9 cellular contexts compared by ENCODE assay signal in the genomic region with DNA sequence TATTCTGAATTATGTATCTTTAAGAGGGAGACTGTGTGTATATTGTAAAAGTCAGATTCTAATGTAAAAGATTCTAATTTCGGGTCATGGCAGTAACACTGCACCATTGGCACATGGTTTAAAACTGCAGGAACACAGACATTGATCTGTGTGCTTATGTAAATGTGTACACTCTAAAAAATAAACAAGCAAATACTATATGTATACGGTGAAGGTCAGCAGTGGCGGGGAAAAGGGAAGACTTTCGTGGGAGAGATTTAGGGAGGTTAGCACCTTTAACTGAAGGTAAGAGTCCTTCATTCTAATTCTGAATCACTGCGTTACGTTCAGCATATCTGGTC.
A peak's percentile ranks its signal among the peaks of the same experiment; 100 is the strongest.
DNase-seq lines count a peak whose midpoint lies in the region; ATAC-seq, FAIRE-seq and TF ChIP-seq lines count a peak whose summit lies in the region.
"Had no signal": no experiment of that assay in that cellular context is flagged by ENCODE, and none has a peak within 500 bp of the region (broad histone marks: within the 10 kb centered on the region; RNA-seq: fewer than 3 reads in every experiment).

No MANE protein-coding gene starts in this region.

- H3K36me3 ChIP-seq in OCI-LY3 (replicated peaks; ENCODE audit: low read depth, low read length) (no peaks in the 10 kb centered on the region), pancreas (no peaks in the 10 kb centered on the region), HAP-1 (replicated peaks) (no peaks in the 10 kb centered on the region)

- TF ChIP-seq CTCF in 22Rv1 (IDR thresholded peaks at IDR 0.05) = no peak
- no peak for TF ChIP-seq CTCF in OCI-LY3 (IDR thresholded peaks at IDR 0.05; ENCODE audit: low read depth, low read length)
- no peak for TF ChIP-seq CTCF in epithelial cell of proximal tubule (conservative IDR thresholded peaks at IDR 0.05; ENCODE audit: low read depth, low read length)
- TF ChIP-seq CTCF in pancreas (IDR thresholded peaks at IDR 0.05) = no peak

- peak overlapping the region; percentile 58 for H3K4me2 ChIP-seq in OCI-LY3 (ENCODE audit: low read length)

- H3K79me2 ChIP-seq in OCI-LY3 (ENCODE audit: low read length) = no peaks in the 10 kb centered on the region

- H3K27me3 ChIP-seq in OCI-LY3 (ENCODE audit: low read depth, low read length) (no peaks in the 10 kb centered on the region), pancreas (no peaks in the 10 kb centered on the region), HAP-1 (ENCODE audit: low read depth) (no peaks in the 10 kb centered on the region)

- 0 out of 2 replicates have a peak overlapping the region, but pooled peaks have one; percentile 29 for H2AFZ ChIP-seq in OCI-LY3 (ENCODE audit: low read depth, low read length)

- 0 out of 2 replicates have a peak, but pooled peaks cover 2% of the 10 kb centered on the region for H3K4me1 ChIP-seq in OCI-LY3 (ENCODE audit: low read length)
- peaks cover 0 to 7% (median 6%) of the 10 kb centered on the region in 3 donors for H3K4me1 ChIP-seq in pancreas
- H3K4me1 ChIP-seq in HAP-1 = peaks cover 15% of the 10 kb centered on the region

- no peaks in the 10 kb centered on the region for H3K9me3 ChIP-seq in OCI-LY3 (ENCODE audit: insufficient read depth, low read length)
- H3K9me3 ChIP-seq in pancreas = no peaks in the 10 kb centered on the region
- H3K9me3 ChIP-seq in HAP-1 = no peaks in the 10 kb centered on the region

- no peak for FAIRE-seq in pancreas (lab: Jason Lieb, UNC)

- no peak overlapping the region for H3K9ac ChIP-seq in OCI-LY3 (ENCODE audit: low read length)

- intact Hi-C loops in pancreas (cut with DNase I) = no loop called here

- 34 to 49% methylated on average over 6 of the region's 6 CpGs for WGBS in pancreas, 2 donors

- H3K4me3 ChIP-seq in OCI-LY3 (ENCODE audit: low read length) (no peak overlapping the region), epithelial cell of proximal tubule (ENCODE audit: low read depth, low read length) (peak overlapping the region; percentile 60), pancreas (no peak overlapping the region), HAP-1 (no peak overlapping the region)

- in situ Hi-C loops in HAP-1 (cut with MboI; ENCODE audit: low sequenced_read_pairs) = loop anchor here (5.0 to 25.0 kb wide), 4 partner anchors 217 to 772 kb away; a partner anchor contains a TSS

- H3K27ac ChIP-seq in 22Rv1 (peak overlapping the region; percentile 82), OCI-LY3 (ENCODE audit: low read length) (no peak overlapping the region), pancreas (peak overlapping the region in 3 of 4 donors; percentile 42 to 60 (median 47))

- H4K20me1 ChIP-seq in OCI-LY3 (ENCODE audit: insufficient read depth, low read length) = no peaks in the 10 kb centered on the region

- DNase-seq in epithelial cell of proximal tubule (ENCODE audit: low read depth) (no peak), pancreas (no peak), HAP-1 (ENCODE audit: low spot score in 2 of 2) (no peak), NCI-H2029 treated with DMSO at 0.1 percent for 48 hours (lab: John Stamatoyannopoulos, UW) (no peak), KG1 (lab: John Stamatoyannopoulos, UW) (no peak)
- DNase-seq: NCI-H1048 had no signal

- ATAC-seq in pancreas = peak in 3 of 4 donors; percentile 6 to 9 (median 7)
- no peak for ATAC-seq in HG02973 (IDR thresholded peaks at IDR 0.05; ENCODE audit: unreplicated experiment)
